Comparison of ENCODE assay signal across 25 cellular contexts in the genomic region with DNA sequence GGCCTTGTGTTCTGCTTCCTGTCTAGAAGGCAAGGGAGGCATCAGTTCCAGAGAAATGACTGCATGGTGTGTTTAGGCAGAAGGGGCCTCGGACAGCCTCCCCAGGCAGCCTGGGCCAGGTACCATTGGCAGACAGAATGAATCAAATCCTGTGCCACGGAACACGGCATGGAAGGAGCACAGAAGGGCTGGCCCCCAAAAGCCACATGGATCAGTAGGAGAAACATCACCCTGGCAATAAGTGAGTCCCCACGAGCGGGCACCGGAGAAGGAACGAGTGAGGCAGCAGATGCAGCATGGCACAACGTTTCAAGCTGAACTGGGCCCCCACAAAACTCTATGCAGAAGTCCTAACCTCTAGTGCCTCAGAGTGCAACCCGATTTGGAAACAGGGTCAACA.
"Had no signal": no experiment of that assay in that cellular context is flagged by ENCODE, and none has a peak within 500 bp of the region (broad histone marks: within the 10 kb centered on the region; RNA-seq: fewer than 3 reads in every experiment).

No MANE protein-coding gene starts in this region.

- H3K27me3 ChIP-seq: esophagus muscularis mucosa, foreskin keratinocyte, gastroesophageal sphincter, heart left ventricle, hepatocyte, left lung, pancreas, thyroid gland had no signal

- H3K4me1 ChIP-seq: foreskin keratinocyte, pancreas had no signal

- H3K9me3 ChIP-seq: neutrophil, pancreas, thyroid gland had no signal

- DNase-seq: dermis blood vessel endothelial cell; effector memory CD4-positive, alpha-beta T cell; foreskin keratinocyte; heart left ventricle; left cardiac atrium; left lung; mesendoderm; midbrain; naive thymus-derived CD4-positive, alpha-beta T cell; nephron progenitor cell; pancreas; stimulated activated CD4-positive, alpha-beta T cell treated with anti-CD3 and anti-CD28 coated beads, Interleukin-2, amount 100 ng/mL, for 24 hours; stimulated activated CD4-positive, alpha-beta T cell treated with anti-CD3 and anti-CD28 coated beads, Interleukin-4, amount 100 ng/mL, for 4 hours; stimulated activated naive CD8-positive, alpha-beta T cell treated with anti-CD3 and anti-CD28 coated beads, Interleukin-15, amount 100 ng/mL, for 72 hours; thyroid gland; trophoblast cell had no signal

- H3K4me2 ChIP-seq: hepatocyte, smooth muscle cell had no signal

- H3K27ac Mint-ChIP-seq: nephron progenitor cell; progenitor cell of endocrine pancreas; stimulated activated memory B cell treated with anti-CD40 and anti-IgM and Interleukin-4, amounts not matched to agents 10 μg/mL and 1 μg/mL and 100 μg/mL, for 72 hours; stimulated activated naive CD8-positive, alpha-beta T cell treated with anti-CD3 and anti-CD28 coated beads, Interleukin-15, amount 100 ng/mL, for 72 hours had no signal

- H3K4me1 Mint-ChIP-seq: stimulated activated memory B cell treated with anti-CD40 and anti-IgM and Interleukin-4, amounts not matched to agents 10 μg/mL and 1 μg/mL and 100 μg/mL, for 72 hours had no signal

- H3K36me3 Mint-ChIP-seq: stimulated activated memory B cell treated with anti-CD40 and anti-IgM and Interleukin-4, amounts not matched to agents 10 μg/mL and 1 μg/mL and 100 μg/mL, for 72 hours had no signal

- H3K36me3 ChIP-seq: gastroesophageal sphincter, heart left ventricle, left lung, neutrophil, pancreas, thyroid gland had no signal

- H2AFZ ChIP-seq: hepatocyte had no signal

- H3K79me2 ChIP-seq: hepatocyte had no signal

- H3K4me3 ChIP-seq: coronary artery, esophagus muscularis mucosa, gastroesophageal sphincter, heart left ventricle, hepatocyte, left lung, pancreas, smooth muscle cell, thyroid gland had no signal

- H3K4me3 Mint-ChIP-seq: naive thymus-derived CD4-positive, alpha-beta T cell; nephron progenitor cell; stimulated activated memory B cell treated with anti-CD40 and anti-IgM and Interleukin-4, amounts not matched to agents 10 μg/mL and 1 μg/mL and 100 μg/mL, for 72 hours; stimulated activated naive CD8-positive, alpha-beta T cell treated with anti-CD3 and anti-CD28 coated beads, Interleukin-15, amount 100 ng/mL, for 72 hours had no signal

- H3K27ac ChIP-seq: coronary artery, esophagus muscularis mucosa, foreskin keratinocyte, gastroesophageal sphincter, heart left ventricle, hepatocyte, left lung, neutrophil, pancreas, thyroid gland had no signal

- H3K27me3 Mint-ChIP-seq: naive thymus-derived CD4-positive, alpha-beta T cell; stimulated activated naive CD8-positive, alpha-beta T cell treated with anti-CD3 and anti-CD28 coated beads, Interleukin-15, amount 100 ng/mL, for 72 hours had no signal

- ATAC-seq: foreskin keratinocyte; gastroesophageal sphincter; heart left ventricle; left cardiac atrium; left lung; naive thymus-derived CD4-positive, alpha-beta T cell; pancreas; sciatic nerve; stimulated activated memory B cell treated with anti-CD40 and anti-IgM and Interleukin-4, amounts not matched to agents 10 μg/mL and 1 μg/mL and 100 μg/mL, for 72 hours; stimulated activated naive CD8-positive, alpha-beta T cell treated with anti-CD3 and anti-CD28 coated beads, Interleukin-15, amount 100 ng/mL, for 72 hours had no signal
